39 cellular contexts compared by ENCODE assay signal in genomic region chr18:23800902-23801301, GRCh38.
"Had no signal": no experiment of that assay in that cellular context is flagged by ENCODE, and none has a peak within 500 bp of the region (broad histone marks: within the 10 kb centered on the region; RNA-seq: fewer than 3 reads in every experiment).

No MANE protein-coding gene starts in this region.

- H3K36me3 Mint-ChIP-seq: activated naive CD4-positive, alpha-beta T cell treated with anti-CD3 and anti-CD28 coated beads, Interleukin-2, amount 10 ng/mL, durations not matched to agents 7 days and 5 days; activated naive CD4-positive, alpha-beta T cell treated with anti-CD3 and anti-CD28 coated beads, Interleukin-2, amount 50 U/mL, for 24 hours; activated naive CD4-positive, alpha-beta T cell treated with anti-CD3 and anti-CD28 coated beads, Interleukin-2, amount 50 U/mL, for 72 hours; activated naive CD8-positive, alpha-beta T cell; activated naive CD8-positive, alpha-beta T cell treated with anti-CD3 and anti-CD28 coated beads for 36 hours; activated naive CD8-positive, alpha-beta T cell treated with anti-CD3 and anti-CD28 coated beads, Interleukin-2, amount 10 ng/mL, durations not matched to agents 7 days and 5 days; brain had no signal

- H3K4me3 Mint-ChIP-seq: activated naive CD4-positive, alpha-beta T cell treated with anti-CD3 and anti-CD28 coated beads for 36 hours; activated naive CD4-positive, alpha-beta T cell treated with anti-CD3 and anti-CD28 coated beads, Interleukin-2, amount 10 ng/mL, durations not matched to agents 7 days and 5 days; activated naive CD4-positive, alpha-beta T cell treated with anti-CD3 and anti-CD28 coated beads, Interleukin-2, amount 50 U/mL, for 24 hours; activated naive CD8-positive, alpha-beta T cell; activated naive CD8-positive, alpha-beta T cell treated with anti-CD3 and anti-CD28 coated beads for 36 hours; activated naive CD8-positive, alpha-beta T cell treated with anti-CD3 and anti-CD28 coated beads, Interleukin-2, amount 10 ng/mL, durations not matched to agents 7 days and 5 days; activated naive CD8-positive, alpha-beta T cell treated with anti-CD3 and anti-CD28 coated beads, Interleukin-2, amount 50 U/mL, for 24 hours; activated T-cell treated with anti-CD3 and anti-CD28 coated beads, Interleukin-2, amount 50 U/mL, for 24 hours; activated T-cell treated with anti-CD3 and anti-CD28 coated beads, Interleukin-2, amount 50 U/mL, for 4 hours; activated T-cell treated with anti-CD3 and anti-CD28 coated beads, Interleukin-2, amount 50 U/mL, for 72 hours; activated T-helper 1 cell treated with anti-CD3 and anti-CD28 coated beads, Interleukin-12 subunit alpha, Interleukin-12 subunit beta, Interleukin-2, Interleukin-4 antibody, amounts not matched to agents 30 ng/mL and 10 ng/mL and 1 ng/mL, durations not matched to agents 14 hours and 24 hours and 36 hours; activated T-helper 17 cell treated with anti-CD3 and anti-CD28 coated beads, Interleukin-2, amount 50 U/mL, for 72 hours; brain; central memory CD8-positive, alpha-beta T cell had no signal

- H3K27ac ChIP-seq: adrenal gland, ascending aorta, body of pancreas, brain microvascular endothelial cell, breast epithelium, cardiac muscle cell had no signal

- H3K9me3 ChIP-seq: adrenal gland, ascending aorta, body of pancreas, breast epithelium had no signal

- H3K4me1 Mint-ChIP-seq: activated naive CD4-positive, alpha-beta T cell treated with anti-CD3 and anti-CD28 coated beads, Interleukin-2, amount 10 ng/mL, durations not matched to agents 7 days and 5 days; activated naive CD4-positive, alpha-beta T cell treated with anti-CD3 and anti-CD28 coated beads, Interleukin-2, amount 50 U/mL, for 24 hours; activated naive CD8-positive, alpha-beta T cell treated with anti-CD3 and anti-CD28 coated beads for 36 hours; activated naive CD8-positive, alpha-beta T cell treated with anti-CD3 and anti-CD28 coated beads, Interleukin-2, amount 10 ng/mL, durations not matched to agents 7 days and 5 days; activated naive CD8-positive, alpha-beta T cell treated with anti-CD3 and anti-CD28 coated beads, Interleukin-2, amount 50 U/mL, for 24 hours; activated T-helper 17 cell treated with anti-CD3 and anti-CD28 coated beads, Interleukin-2, amount 50 U/mL, for 72 hours; brain; central memory CD8-positive, alpha-beta T cell had no signal

- H3K36me3 ChIP-seq: adrenal gland, ascending aorta, brain microvascular endothelial cell, breast epithelium, cardiac muscle cell had no signal

- H3K27me3 ChIP-seq: adrenal gland, ascending aorta, body of pancreas, brain microvascular endothelial cell, breast epithelium, cardiac muscle cell had no signal

- H3K9me3 Mint-ChIP-seq: activated naive CD4-positive, alpha-beta T cell treated with anti-CD3 and anti-CD28 coated beads for 36 hours; activated naive CD4-positive, alpha-beta T cell treated with anti-CD3 and anti-CD28 coated beads, Interleukin-2, amount 10 ng/mL, durations not matched to agents 7 days and 5 days; activated naive CD4-positive, alpha-beta T cell treated with anti-CD3 and anti-CD28 coated beads, Interleukin-2, amount 50 U/mL, for 24 hours; activated naive CD8-positive, alpha-beta T cell treated with anti-CD3 and anti-CD28 coated beads for 36 hours; activated naive CD8-positive, alpha-beta T cell treated with anti-CD3 and anti-CD28 coated beads, Interleukin-2, amount 10 ng/mL, durations not matched to agents 7 days and 5 days; activated T-cell treated with anti-CD3 and anti-CD28 coated beads, Interleukin-2, amount 50 U/mL, for 24 hours; activated T-cell treated with anti-CD3 and anti-CD28 coated beads, Interleukin-2, amount 50 U/mL, for 4 hours; activated T-helper 1 cell treated with anti-CD3 and anti-CD28 coated beads, Interleukin-12 subunit alpha, Interleukin-12 subunit beta, Interleukin-2, Interleukin-4 antibody, amounts not matched to agents 30 ng/mL and 10 ng/mL and 1 ng/mL, durations not matched to agents 14 hours and 24 hours and 36 hours; activated T-helper 17 cell treated with anti-CD3 and anti-CD28 coated beads, Interleukin-2, amount 50 U/mL, for 72 hours; activated T-helper 2 cell treated with anti-CD3 and anti-CD28 coated beads, Interferon-gamma antibody, Interleukin-2, Interleukin-4, amounts not matched to agents 10 μg/mL and 5 μg/mL and 100 μg/mL, durations not matched to agents 14 hours and 24 hours and 36 hours; central memory CD8-positive, alpha-beta T cell had no signal

- H3K27me3 Mint-ChIP-seq: activated naive CD4-positive, alpha-beta T cell treated with anti-CD3 and anti-CD28 coated beads, Interleukin-2, amount 50 U/mL, for 24 hours; activated naive CD8-positive, alpha-beta T cell treated with anti-CD3 and anti-CD28 coated beads for 36 hours; brain had no signal

- H3K27ac Mint-ChIP-seq: activated naive CD4-positive, alpha-beta T cell treated with anti-CD3 and anti-CD28 coated beads for 36 hours; activated naive CD4-positive, alpha-beta T cell treated with anti-CD3 and anti-CD28 coated beads, Interleukin-2, amount 10 ng/mL, durations not matched to agents 7 days and 5 days; activated naive CD4-positive, alpha-beta T cell treated with anti-CD3 and anti-CD28 coated beads, Interleukin-2, amount 50 U/mL, for 24 hours; activated naive CD4-positive, alpha-beta T cell treated with anti-CD3 and anti-CD28 coated beads, Interleukin-2, amount 50 U/mL, for 72 hours; activated naive CD8-positive, alpha-beta T cell; activated naive CD8-positive, alpha-beta T cell treated with anti-CD3 and anti-CD28 coated beads for 36 hours; activated naive CD8-positive, alpha-beta T cell treated with anti-CD3 and anti-CD28 coated beads, Interleukin-2, amount 10 ng/mL, durations not matched to agents 7 days and 5 days; activated naive CD8-positive, alpha-beta T cell treated with anti-CD3 and anti-CD28 coated beads, Interleukin-2, amount 50 U/mL, for 24 hours; activated T-cell treated with anti-CD3 and anti-CD28 coated beads, Interleukin-2, amount 50 U/mL, for 24 hours; activated T-cell treated with anti-CD3 and anti-CD28 coated beads, Interleukin-2, amount 50 U/mL, for 72 hours; activated T-helper 1 cell treated with anti-CD3 and anti-CD28 coated beads, Interleukin-12 subunit alpha, Interleukin-12 subunit beta, Interleukin-2, Interleukin-4 antibody, amounts not matched to agents 30 ng/mL and 10 ng/mL and 1 ng/mL, durations not matched to agents 14 hours and 24 hours and 36 hours; activated T-helper 17 cell treated with anti-CD3 and anti-CD28 coated beads, Interleukin-2, amount 50 U/mL, for 72 hours; activated T-helper 2 cell treated with anti-CD3 and anti-CD28 coated beads, Interferon-gamma antibody, Interleukin-2, Interleukin-4, amounts not matched to agents 10 μg/mL and 5 μg/mL and 100 μg/mL, durations not matched to agents 14 hours and 24 hours and 36 hours; brain had no signal

- H3K4me3 ChIP-seq: adrenal gland, ascending aorta, body of pancreas, breast epithelium, cardiac muscle cell had no signal

- ATAC-seq: activated naive CD4-positive, alpha-beta T cell treated with anti-CD3 and anti-CD28 coated beads, Interleukin-2, amount 50 U/mL, for 72 hours; activated naive CD8-positive, alpha-beta T cell treated with anti-CD3 and anti-CD28 coated beads, Interleukin-2, amount 50 U/mL, for 24 hours; activated T-cell treated with anti-CD3 and anti-CD28 coated beads, Interleukin-2, amount 50 U/mL, for 4 hours; activated T-cell treated with anti-CD3 and anti-CD28 coated beads, Interleukin-2, amount 50 U/mL, for 72 hours; activated T-helper 17 cell treated with anti-CD3 and anti-CD28 coated beads, Interleukin-2, amount 50 U/mL, for 72 hours; body of pancreas had no signal

- FAIRE-seq: bronchial epithelial cell had no signal

- H3K4me1 ChIP-seq: adrenal gland, ascending aorta, body of pancreas, breast epithelium had no signal

- DNase-seq: activated effector memory CD4-positive, alpha-beta T cell treated with anti-CD3 and anti-CD28 coated beads, Interleukin-2, amount 50 U/mL, for 16 hours; activated effector memory CD4-positive, alpha-beta T cell treated with Interleukin-2 at 50 U/mL for 16 hours; activated gamma-delta T cell; activated gamma-delta T cell treated with Interleukin-2 at 50 U/mL for 16 hours; activated naive CD4-positive, alpha-beta T cell; activated naive CD4-positive, alpha-beta T cell treated with anti-CD3 and anti-CD28 coated beads for 36 hours; activated naive CD4-positive, alpha-beta T cell treated with anti-CD3 and anti-CD28 coated beads, Interleukin-2, amount 10 ng/mL, durations not matched to agents 7 days and 5 days; activated naive CD4-positive, alpha-beta T cell treated with anti-CD3 and anti-CD28 coated beads, Interleukin-2, amount 50 U/mL, for 16 hours; activated naive CD4-positive, alpha-beta T cell treated with Interleukin-2 at 50 U/mL for 16 hours; activated naive CD8-positive, alpha-beta T cell treated with anti-CD3 and anti-CD28 coated beads for 36 hours; activated naive CD8-positive, alpha-beta T cell treated with anti-CD3 and anti-CD28 coated beads, Interleukin-2, amount 10 ng/mL, durations not matched to agents 7 days and 5 days; activated naive CD8-positive, alpha-beta T cell treated with anti-CD3 and anti-CD28 coated beads, Interleukin-2, amount 50 U/mL, for 24 hours; activated T-cell treated with anti-CD3 and anti-CD28 coated beads, Interleukin-2, amount 50 U/mL, for 1 hour; activated T-cell treated with anti-CD3 and anti-CD28 coated beads, Interleukin-2, amount 50 U/mL, for 24 hours; activated T-cell treated with anti-CD3 and anti-CD28 coated beads, Interleukin-2, amount 50 U/mL, for 4 hours; activated T-cell treated with anti-CD3 and anti-CD28 coated beads, Interleukin-2, amount 50 U/mL, for 48 hours; activated T-cell treated with anti-CD3 and anti-CD28 coated beads, Interleukin-2, amount 50 U/mL, for 72 hours; adrenal gland; amniotic stem cell; amygdala; anterior cingulate cortex; aorta; body of pancreas; brain microvascular endothelial cell; caudate nucleus; central memory CD4-positive, alpha-beta T cell; cerebellar nuclear complex had no signal
